ENCODE assay signal across 10 cellular contexts in the genomic region with DNA sequence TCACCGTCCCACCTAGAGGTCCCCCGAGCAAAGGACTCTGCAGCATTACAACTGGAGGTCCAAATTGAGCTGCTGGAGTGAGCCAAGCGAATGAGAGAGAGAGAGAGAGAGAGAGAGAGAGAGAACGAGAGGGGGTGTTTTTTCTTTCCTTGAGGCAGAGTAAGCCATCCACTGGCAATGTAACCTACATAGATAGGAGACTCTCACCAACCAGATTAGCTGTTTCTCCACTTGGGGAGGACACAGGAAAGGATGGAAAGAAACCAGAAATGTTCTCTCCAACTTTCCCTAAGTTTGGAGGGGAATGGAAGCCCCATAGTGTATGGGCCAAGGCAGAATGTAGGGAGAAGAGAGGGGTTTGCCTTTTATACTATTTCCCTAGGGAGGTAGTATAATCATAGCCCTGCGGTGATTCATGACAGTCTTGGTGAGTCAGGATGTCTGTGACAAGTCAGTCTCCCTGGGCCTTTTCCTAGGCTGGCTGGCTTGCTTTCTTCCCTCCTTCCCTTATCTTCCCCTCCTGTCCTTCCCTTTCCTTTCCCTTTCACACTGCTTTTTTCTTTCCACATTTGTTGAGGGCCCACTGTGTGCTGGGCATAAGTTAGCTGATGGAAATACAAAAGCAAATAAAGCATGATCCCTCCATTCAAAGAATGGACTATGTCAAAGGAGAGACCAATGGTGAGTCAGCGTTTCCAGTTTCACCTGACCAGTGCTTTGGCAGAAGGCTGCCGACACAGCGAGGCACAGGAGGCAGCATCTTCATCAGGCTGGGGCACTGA. TPM values are rescaled to one million over a fixed set of nuclear protein-coding genes. Genes with fewer than 3 reads are reported as not detected.
DNase-seq lines count a peak whose midpoint lies in the region; ATAC-seq, FAIRE-seq and TF ChIP-seq lines count a peak whose summit lies in the region.
"Had no signal": no experiment of that assay in that cellular context is flagged by ENCODE, and none has a peak within 500 bp of the region (broad histone marks: within the 10 kb centered on the region; RNA-seq: fewer than 3 reads in every experiment).

No MANE protein-coding gene starts in this region.

- H3K23ac ChIP-seq in H1 (ENCODE audit: insufficient read length) (no peak overlapping the region), trophoblast cell (ENCODE audit: low read length) (no peak overlapping the region)

- 91% methylated on average over 8 of the region's 8 CpGs; no CpG with 5 or more reads in 1 of the 2 experiments for WGBS in H1 (ENCODE audit: extremely low coverage in 1 of 2, insufficient coverage in 1 of 2, insufficient read length in 1 of 2, insufficient replicate concordance in 2 of 2, low coverage in 1 of 2, low lambda C conversion rate in 2 of 2, missing lambda C conversion rate in 1 of 2), 2 experiments
- WGBS in trophoblast cell (ENCODE audit: extremely low coverage, insufficient coverage, insufficient read length), result no CpG with 5 or more reads among the region's 8 CpGs

- no peak overlapping the region for H4K12ac ChIP-seq in trophoblast cell (ENCODE audit: low read depth, low read length)

- H3K4me1 Mint-ChIP-seq in stimulated activated memory B cell treated with anti-CD40 and anti-IgM and Interleukin-4, amounts not matched to agents 10 μg/mL and 1 μg/mL and 100 μg/mL, for 72 hours, result no peaks in the 10 kb centered on the region
- H3K4me1 Mint-ChIP-seq: naive B cell had no signal

- no peak overlapping the region for H3K56ac ChIP-seq in H1 (replicated peaks; ENCODE audit: insufficient read length, low read depth, low read length)

- H3K14ac ChIP-seq in H1 (ENCODE audit: insufficient read length), result no peak overlapping the region
- H3K14ac ChIP-seq in trophoblast cell (ENCODE audit: low read length), result no peak overlapping the region

- H2BK12ac ChIP-seq in H1 (ENCODE audit: low read depth, low read length) (no peak overlapping the region), trophoblast cell (ENCODE audit: low read length) (no peak overlapping the region)

- H3K23me2 ChIP-seq in H1 (ENCODE audit: low read depth, low read length), result no peaks in the 10 kb centered on the region

- H3K9ac ChIP-seq in H1 (replicated peaks in 1 of 4; ENCODE audit: extremely low read depth in 1 of 4, low read depth in 3 of 4, low read length in 3 of 4) (no peak overlapping the region), trophoblast cell (ENCODE audit: low read length) (no peak overlapping the region)

- H3K9me3 ChIP-seq in H1 (ENCODE audit: insufficient read depth in 2 of 2, low read depth in 1 of 2, low read length in 1 of 2) (no peaks in the 10 kb centered on the region), trophoblast cell (ENCODE audit: insufficient read depth, low read depth, low read length) (no peaks in the 10 kb centered on the region)

- FAIRE-seq in H1 (lab: Jason Lieb, UNC), result no peak

- no peak overlapping the region for H3K4me3 Mint-ChIP-seq in stimulated activated memory B cell treated with anti-CD40 and anti-IgM and Interleukin-4, amounts not matched to agents 10 μg/mL and 1 μg/mL and 100 μg/mL, for 72 hours
- H3K4me3 Mint-ChIP-seq: naive B cell had no signal

- H3K79me1 ChIP-seq in H1 (ENCODE audit: low read depth, low read length) (no peaks in the 10 kb centered on the region; the same call in 1 of the 2 replicates), trophoblast cell (ENCODE audit: low read length) (peaks cover 4% of the 10 kb centered on the region)

- H3K27me3 ChIP-seq in H1 (replicated peaks in 1 of 4; ENCODE audit: control insufficient read depth in 3 of 4, extremely low read depth in 1 of 4, insufficient read depth in 3 of 4, low read length in 3 of 4) (no peaks in the 10 kb centered on the region), trophoblast cell (ENCODE audit: insufficient read depth, low read length) (no peaks in the 10 kb centered on the region)

- CTCF ChIA-PET in H1 (lab: Charles Lee; ENCODE audit: partially characterized antibody), result interaction anchor here (0.6 to 2.0 kb wide), 2 partner anchors 11 to 50 kb away, joined by 3 to 10 read pairs; no protein-coding TSS in a partner anchor

- no peak for TF ChIP-seq CTCF in H1 (IDR thresholded peaks at IDR 0.05; ENCODE audit: control extremely low read depth in 1 of 3, insufficient read depth in 1 of 3, low read depth in 1 of 3, low read length in 3 of 3)

- no peak overlapping the region for H2AK5ac ChIP-seq in H1 (ENCODE audit: low read depth, low read length)
- H2AK5ac ChIP-seq in trophoblast cell (ENCODE audit: low read length), result no peak overlapping the region

- H4K8ac ChIP-seq in H1 (ENCODE audit: extremely low read depth, insufficient read depth, low read length) (no peak overlapping the region), trophoblast cell (ENCODE audit: low read depth, low read length) (peak overlapping the region; percentile 17)

- no peaks in the 10 kb centered on the region for H4K20me1 ChIP-seq in H1 (replicated peaks in 1 of 2; ENCODE audit: control insufficient read depth in 1 of 2, insufficient read depth in 2 of 2, low read length in 2 of 2)

- no peak overlapping the region for H3K18ac ChIP-seq in H1 (ENCODE audit: extremely low read depth, low read length)
- H3K18ac ChIP-seq in trophoblast cell (ENCODE audit: low read length), result no peak overlapping the region

- no peak overlapping the region for H4K91ac ChIP-seq in H1 (replicated peaks; ENCODE audit: insufficient read length, low read length)
- no peak overlapping the region for H4K91ac ChIP-seq in trophoblast cell (ENCODE audit: low read depth, low read length)

- TF ChIP-seq POLR2A in H1 (IDR thresholded peaks at IDR 0.05; ENCODE audit: control extremely low read depth in 1 of 2, low read depth in 2 of 2, low read length in 2 of 2), result no peak

- H3K4me2 ChIP-seq in H1 (ENCODE audit: insufficient read depth in 1 of 2, low read depth in 2 of 2, low read length in 2 of 2), result no peak overlapping the region
- H3K4me2 ChIP-seq in trophoblast cell (ENCODE audit: low read length), result no peak overlapping the region

- ATAC-seq in stimulated activated memory B cell treated with anti-CD40 and anti-IgM and Interleukin-4, amounts not matched to agents 10 μg/mL and 1 μg/mL and 100 μg/mL, for 72 hours, result no peak
- ATAC-seq in HG02884 (IDR thresholded peaks at IDR 0.05; ENCODE audit: unreplicated experiment), result no peak

- H3K4me3 ChIP-seq in H1 (ENCODE audit: extremely low read depth in 1 of 4, insufficient read depth in 2 of 4, low read depth in 3 of 4, low read length in 4 of 4) (no peak overlapping the region), trophoblast cell (ENCODE audit: low read depth, low read length) (no peak overlapping the region)

- H2BK15ac ChIP-seq in H1 (ENCODE audit: low read length), result no peak overlapping the region; the same call in 1 of the 2 replicates

- H2AFZ ChIP-seq in H1 (ENCODE audit: low read length), result 0 out of 2 replicates have a peak overlapping the region, but pooled peaks have one; percentile 34
- no peak overlapping the region for H2AFZ ChIP-seq in trophoblast cell (ENCODE audit: insufficient read depth, low read length, poor library complexity)

- H3K36me3 ChIP-seq in H1 (ENCODE audit: control insufficient read depth in 2 of 4, insufficient read depth in 4 of 4, low read length in 3 of 4) (no peaks in the 10 kb centered on the region), trophoblast cell (ENCODE audit: control insufficient read depth in 1 of 2, insufficient read depth in 2 of 2, low read length in 2 of 2) (no peaks in the 10 kb centered on the region)

- DNase-seq in GM03348 (ENCODE audit: low spot score), result peak; percentile 86
- peak; percentile 61 for DNase-seq in NCI-H69 (lab: John Stamatoyannopoulos, UW)
- DNase-seq in H1 (ENCODE audit: low read depth in 1 of 2, low spot score in 2 of 2), result no peak
- peak; percentile 65 to 74 for DNase-seq in trophoblast cell
- DNase-seq in activated CD4-positive, alpha-beta T cell treated with anti-CD3 and anti-CD28 coated beads, Interleukin-2, amount 50 U/mL, for 1 hour, result no peak
- DNase-seq in cerebellar nuclear complex (lab: John Stamatoyannopoulos, UW), result no peak
- DNase-seq: naive B cell had no signal

- H2BK5ac ChIP-seq in H1 (ENCODE audit: low read depth, low read length), result no peak overlapping the region
- H2BK5ac ChIP-seq in trophoblast cell (ENCODE audit: low read depth, low read length, poor library complexity), result no peak overlapping the region

- H3K27ac Mint-ChIP-seq in stimulated activated memory B cell treated with anti-CD40 and anti-IgM and Interleukin-4, amounts not matched to agents 10 μg/mL and 1 μg/mL and 100 μg/mL, for 72 hours, result no peak overlapping the region
- H3K27ac Mint-ChIP-seq: naive B cell had no signal

- H4K5ac ChIP-seq in H1 (ENCODE audit: insufficient read length, low read depth, low read length), result no peak overlapping the region

- H3K4me1 ChIP-seq in H1 (replicated peaks in 1 of 4; ENCODE audit: control insufficient read depth in 3 of 4, insufficient read depth in 4 of 4, low read length in 3 of 4) (peaks cover 0 to 5% (median 0%) of the 10 kb centered on the region in 4 experiments; a peak in 1 of 7 replicates), trophoblast cell (ENCODE audit: control insufficient read depth in 1 of 2, insufficient read depth in 2 of 2, low read length in 2 of 2) (peaks cover 8 to 9% of the 10 kb centered on the region in 2 experiments)

- peaks cover 15% of the 10 kb centered on the region for H3K27me3 Mint-ChIP-seq in stimulated activated memory B cell treated with anti-CD40 and anti-IgM and Interleukin-4, amounts not matched to agents 10 μg/mL and 1 μg/mL and 100 μg/mL, for 72 hours

- no peak for TF ChIP-seq RAD21 in H1 (IDR thresholded peaks at IDR 0.05 in 1 of 2, conservative IDR thresholded peaks at IDR 0.05 in 1 of 2; ENCODE audit: low read depth in 2 of 2, low read length in 2 of 2)

- POLR2A ChIA-PET in H1 (lab: Charles Lee; ENCODE audit: partially characterized antibody), result interaction anchor here (1.0 to 2.1 kb wide), 4 partner anchors 15 to 18 kb away, joined by 3 to 6 read pairs (median 4); no protein-coding TSS in a partner anchor

- no peak overlapping the region for H3K27ac ChIP-seq in H1 (ENCODE audit: low read depth, low read length)
- H3K27ac ChIP-seq in trophoblast cell (ENCODE audit: low read depth, low read length), result no peak overlapping the region

- no peaks in the 10 kb centered on the region for H3K9me3 Mint-ChIP-seq in stimulated activated memory B cell treated with anti-CD40 and anti-IgM and Interleukin-4, amounts not matched to agents 10 μg/mL and 1 μg/mL and 100 μg/mL, for 72 hours
- H3K9me3 Mint-ChIP-seq: naive B cell had no signal

- H2BK120ac ChIP-seq in H1 (replicated peaks; ENCODE audit: low read depth, low read length), result no peak overlapping the region
- H2BK120ac ChIP-seq in trophoblast cell (ENCODE audit: insufficient read depth, low read length, poor library complexity), result no peak overlapping the region

- no peaks in the 10 kb centered on the region for H3K36me3 Mint-ChIP-seq in stimulated activated memory B cell treated with anti-CD40 and anti-IgM and Interleukin-4, amounts not matched to agents 10 μg/mL and 1 μg/mL and 100 μg/mL, for 72 hours
- H3K36me3 Mint-ChIP-seq: naive B cell had no signal

- no peak overlapping the region for H2BK20ac ChIP-seq in H1 (ENCODE audit: low read length)

- no peak for TF ChIP-seq EP300 in H1 (IDR thresholded peaks at IDR 0.05; ENCODE audit: borderline replicate concordance in 1 of 2, low read depth in 2 of 2, low read length in 2 of 2)

- H3K79me2 ChIP-seq in H1 (ENCODE audit: control insufficient read depth in 1 of 2, insufficient read depth in 2 of 2, low read length in 2 of 2) (no peaks in the 10 kb centered on the region), trophoblast cell (ENCODE audit: control insufficient read depth, insufficient read depth, low read length, poor library complexity) (peaks cover 2% of the 10 kb centered on the region)

- no peak overlapping the region for H3K4ac ChIP-seq in H1 (replicated peaks; ENCODE audit: insufficient read length, low read depth, low read length)
- H3K4ac ChIP-seq in trophoblast cell (ENCODE audit: low read depth, low read length), result no peak overlapping the region

RNA-seq across cellular contexts. Expression of gene FNDC7, which starts 7.1 kb away (rescaled TPM):
- 0.13 and 0.36 TPM in 2 replicates for total RNA-seq in H1 (2021; fragmentation: NEBNext Ultra II Directional; extraction: Animal tissue kit (Norgen Biotek cat#: 25700))
- 0.09 and 0.20 TPM in 2 replicates for polyA plus RNA-seq in H1 (2011; rRNA removed)
- 0.19 TPM for polyA plus RNA-seq in H1 (2011; cell fraction: cytosol; rRNA removed)
- 0.20 TPM for polyA plus RNA-seq in H1 (2011; cell fraction: nucleus; rRNA removed)
- polyA plus RNA-seq in H1 (2012, experiment 1 of 2), result 0.16 to 0.24 TPM (median 0.20 TPM) in 4 replicates
- not detected for polyA plus RNA-seq in H1 (2012, experiment 2 of 2)
- 0.10 TPM for polyA plus RNA-seq in H1 (2013, experiment 1 of 2)
- polyA plus RNA-seq in H1 (2013, experiment 2 of 2), result 0.11 TPM
- 0.25 and 0.95 TPM in 2 replicates for polyA minus RNA-seq in H1 (2011; rRNA and poly(A)+ RNA removed)
- polyA minus RNA-seq in H1 (2011; cell fraction: cytosol; rRNA and poly(A)+ RNA removed), result not detected
- polyA minus RNA-seq in H1 (2011; cell fraction: nucleus; rRNA and poly(A)+ RNA removed), result 0.30 TPM
- 0.05 and 0.10 TPM in 2 replicates for polyA plus RNA-seq in trophoblast cell (2013)
- total RNA-seq: dermis microvascular lymphatic vessel endothelial cell had no signal

RNA-seq across cellular contexts. Expression of gene STXBP3, which starts 26.6 kb away (rescaled TPM):
- total RNA-seq in H1 (2021; fragmentation: NEBNext Ultra II Directional; extraction: Animal tissue kit (Norgen Biotek cat#: 25700)), result 34.3 and 38.5 TPM in 2 replicates
- polyA plus RNA-seq in H1 (2011; rRNA removed), result 3.5 and 6.0 TPM in 2 replicates
- 16.3 TPM for polyA plus RNA-seq in H1 (2011; cell fraction: cytosol; rRNA removed)
- polyA plus RNA-seq in H1 (2011; cell fraction: nucleus; rRNA removed), result 3.4 TPM
- 14.1 to 48.8 TPM (median 22.4 TPM) in 4 replicates for polyA plus RNA-seq in H1 (2012, experiment 1 of 2)
- polyA plus RNA-seq in H1 (2012, experiment 2 of 2), result 2.0 TPM
- polyA plus RNA-seq in H1 (2013, experiment 1 of 2), result 15.2 TPM
- 14.0 TPM for polyA plus RNA-seq in H1 (2013, experiment 2 of 2)
- 7.3 and 7.7 TPM in 2 replicates for polyA minus RNA-seq in H1 (2011; rRNA and poly(A)+ RNA removed)
- polyA minus RNA-seq in H1 (2011; cell fraction: cytosol; rRNA and poly(A)+ RNA removed), result 8.1 TPM
- polyA minus RNA-seq in H1 (2011; cell fraction: nucleus; rRNA and poly(A)+ RNA removed), result 17.2 TPM
- 28.9 and 30.9 TPM in 2 replicates for polyA plus RNA-seq in trophoblast cell (2013)

RNA-seq across cellular contexts. Expression of gene PRPF38B, which starts 27.7 kb away (rescaled TPM):
- total RNA-seq in H1 (2021; fragmentation: NEBNext Ultra II Directional; extraction: Animal tissue kit (Norgen Biotek cat#: 25700)), result 46.4 and 50.6 TPM in 2 replicates
- 16.6 and 16.8 TPM in 2 replicates for polyA plus RNA-seq in H1 (2011; rRNA removed)
- polyA plus RNA-seq in H1 (2011; cell fraction: cytosol; rRNA removed), result 33.8 TPM
- polyA plus RNA-seq in H1 (2011; cell fraction: nucleus; rRNA removed), result 38.9 TPM
- 30.7 to 51.5 TPM (median 35.5 TPM) in 4 replicates for polyA plus RNA-seq in H1 (2012, experiment 1 of 2)
- 3.5 TPM for polyA plus RNA-seq in H1 (2012, experiment 2 of 2)
- 62.9 TPM for polyA plus RNA-seq in H1 (2013, experiment 1 of 2)
- 61.9 TPM for polyA plus RNA-seq in H1 (2013, experiment 2 of 2)
- 21.2 and 23.5 TPM in 2 replicates for polyA minus RNA-seq in H1 (2011; rRNA and poly(A)+ RNA removed)
- 18.3 TPM for polyA minus RNA-seq in H1 (2011; cell fraction: cytosol; rRNA and poly(A)+ RNA removed)
- 96.2 TPM for polyA minus RNA-seq in H1 (2011; cell fraction: nucleus; rRNA and poly(A)+ RNA removed)
- 38.3 and 40.0 TPM in 2 replicates for polyA plus RNA-seq in trophoblast cell (2013)

RNA-seq across cellular contexts. Expression of gene HENMT1, which starts 59.0 kb away (rescaled TPM):
- 5.6 TPM in 2 replicates for total RNA-seq in H1 (2021; fragmentation: NEBNext Ultra II Directional; extraction: Animal tissue kit (Norgen Biotek cat#: 25700))
- 1.6 and 2.9 TPM in 2 replicates for polyA plus RNA-seq in H1 (2011; rRNA removed)
- 2.7 TPM for polyA plus RNA-seq in H1 (2011; cell fraction: cytosol; rRNA removed)
- 0.86 TPM for polyA plus RNA-seq in H1 (2011; cell fraction: nucleus; rRNA removed)
- 2.6 to 4.2 TPM (median 3.4 TPM) in 4 replicates for polyA plus RNA-seq in H1 (2012, experiment 1 of 2)
- 0.88 TPM for polyA plus RNA-seq in H1 (2012, experiment 2 of 2)
- 3.3 TPM for polyA plus RNA-seq in H1 (2013, experiment 1 of 2)
- polyA plus RNA-seq in H1 (2013, experiment 2 of 2), result 3.7 TPM
- 0.88 and 1.7 TPM in 2 replicates for polyA minus RNA-seq in H1 (2011; rRNA and poly(A)+ RNA removed)
- not detected for polyA minus RNA-seq in H1 (2011; cell fraction: cytosol; rRNA and poly(A)+ RNA removed)
- 1.00 TPM for polyA minus RNA-seq in H1 (2011; cell fraction: nucleus; rRNA and poly(A)+ RNA removed)
- 2.0 and 2.1 TPM in 2 replicates for polyA plus RNA-seq in trophoblast cell (2013)

Comparison
In these comparisons a context has a peak if more than half of its experiments do, and no peak if none do; other contexts are left out.
1. DNase-seq: peak in GM03348 (single experiment), NCI-H69 (single experiment) and trophoblast cell (2 of 2); none in H1 (0 of 2), activated CD4-positive, alpha-beta T cell treated with anti-CD3 and anti-CD28 coated beads, Interleukin-2, amount 50 U/mL, for 1 hour (single experiment) and cerebellar nuclear complex (0 of 2).